20 cellular contexts compared by ENCODE assay signal in the genomic region with DNA sequence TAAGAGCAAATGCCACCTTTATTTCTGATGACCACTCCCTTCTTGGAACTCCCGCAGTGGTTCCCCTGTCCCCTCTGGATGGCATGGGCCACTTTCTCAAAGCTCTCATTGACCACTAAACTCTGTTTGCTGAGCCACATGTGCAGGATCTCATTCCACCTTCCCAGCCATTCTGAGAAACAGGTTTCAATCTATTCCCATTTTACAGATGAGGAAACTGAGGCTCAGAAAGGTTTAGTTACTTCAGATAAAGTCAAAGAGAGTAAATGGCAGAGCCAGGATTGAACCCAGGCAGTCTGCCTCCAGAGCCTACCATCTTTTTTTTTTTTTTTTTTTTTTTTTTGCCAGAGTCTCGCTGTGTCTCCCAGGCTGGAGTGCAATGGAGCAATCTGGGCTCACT. TPM values are rescaled to one million over a fixed set of nuclear protein-coding genes. Genes with fewer than 3 reads are reported as not detected.
A peak's percentile ranks its signal among the peaks of the same experiment; 100 is the strongest.
DNase-seq lines count a peak whose midpoint lies in the region; ATAC-seq, FAIRE-seq and TF ChIP-seq lines count a peak whose summit lies in the region.
"Had no signal": no experiment of that assay in that cellular context is flagged by ENCODE, and none has a peak within 500 bp of the region (broad histone marks: within the 10 kb centered on the region; RNA-seq: fewer than 3 reads in every experiment).

No MANE protein-coding gene starts in this region.

- H3K79me2 ChIP-seq in HepG2 (ENCODE audit: insufficient read depth, low read length): peaks cover 15% of the 10 kb centered on the region

- no peak overlapping the region for H3K27ac Mint-ChIP-seq in stimulated activated effector memory CD8-positive, alpha-beta T cell treated with anti-CD3 and anti-CD28 coated beads, Interleukin-12 subunit alpha, Interleukin-12 subunit beta, amount 100 ng/mL, for 72 hours
- H3K27ac Mint-ChIP-seq: B cell; CD4-positive, alpha-beta memory T cell had no signal

- H3K36me3 Mint-ChIP-seq in stimulated activated effector memory CD8-positive, alpha-beta T cell treated with anti-CD3 and anti-CD28 coated beads, Interleukin-12 subunit alpha, Interleukin-12 subunit beta, amount 100 ng/mL, for 72 hours: no peaks in the 10 kb centered on the region
- H3K36me3 Mint-ChIP-seq: CD4-positive, alpha-beta memory T cell had no signal

- TF ChIP-seq POLR2A in HepG2 (IDR thresholded peaks at IDR 0.05; ENCODE audit: insufficient read depth in 1 of 2, low read depth in 2 of 2, low read length in 2 of 2): no peak
- TF ChIP-seq POLR2A in prostate gland (IDR thresholded peaks at IDR 0.05): no peak
- TF ChIP-seq POLR2A in transverse colon (IDR thresholded peaks at IDR 0.05): no peak

- no peak overlapping the region for H2AFZ ChIP-seq in HepG2 (ENCODE audit: low read length)

- CTCF ChIA-PET in HepG2 (lab: Yijun Ruan, JAX; ENCODE audit: low intra/inter-chr PET ratio, low total read pairs): no interaction called here

- no peaks in the 10 kb centered on the region for H3K9me3 Mint-ChIP-seq in stimulated activated effector memory CD8-positive, alpha-beta T cell treated with anti-CD3 and anti-CD28 coated beads, Interleukin-12 subunit alpha, Interleukin-12 subunit beta, amount 100 ng/mL, for 72 hours
- H3K9me3 Mint-ChIP-seq: CD4-positive, alpha-beta memory T cell; HFFc6 had no signal

- H3K36me3 ChIP-seq in left ventricle myocardium inferior (no peaks in the 10 kb centered on the region), HepG2 (replicated peaks in 1 of 2; ENCODE audit: control insufficient read depth in 1 of 2, insufficient read depth in 2 of 2, low read length in 2 of 2) (peaks cover 42 to 67% of the 10 kb centered on the region in 2 experiments), prostate gland (no peaks in the 10 kb centered on the region), transverse colon (no peaks in the 10 kb centered on the region)
- H3K36me3 ChIP-seq: Peyer's patch had no signal

- no peak for FAIRE-seq in HepG2 (lab: Jason Lieb, UNC)

- no peaks in the 10 kb centered on the region for H3K9me3 ChIP-seq in left ventricle myocardium inferior (replicated peaks)
- H3K9me3 ChIP-seq in HepG2 (ENCODE audit: low read length): no peaks in the 10 kb centered on the region
- no peaks in the 10 kb centered on the region for H3K9me3 ChIP-seq in prostate gland
- no peaks in the 10 kb centered on the region for H3K9me3 ChIP-seq in transverse colon
- H3K9me3 ChIP-seq: Peyer's patch had no signal

- H3K9ac ChIP-seq in HepG2 (ENCODE audit: insufficient read depth, low read depth, low read length): no peak overlapping the region

- 89% methylated on average over 2 of the region's 2 CpGs for WGBS in HepG2 (ENCODE audit: low lambda C conversion rate)
- WGBS in prostate gland: 95% methylated on average over 2 of the region's 2 CpGs
- WGBS in transverse colon (ENCODE audit: low coverage in 1 of 2), 2 donors: 91% methylated on average over 2 of the region's 2 CpGs; no CpG with 5 or more reads in 1 of the 2 donors

- no peak overlapping the region for H3K4me3 Mint-ChIP-seq in stimulated activated effector memory CD8-positive, alpha-beta T cell treated with anti-CD3 and anti-CD28 coated beads, Interleukin-12 subunit alpha, Interleukin-12 subunit beta, amount 100 ng/mL, for 72 hours
- H3K4me3 Mint-ChIP-seq: B cell, HFFc6 had no signal

- TF ChIP-seq EP300 in HepG2 (IDR thresholded peaks at IDR 0.05; ENCODE audit: low read depth in 2 of 2, low read length in 2 of 2) (no peak), HepG2 (CRISPR knock-in tag; IDR thresholded peaks at IDR 0.05; ENCODE audit: borderline replicate concordance) (no peak), transverse colon (IDR thresholded peaks at IDR 0.05; ENCODE audit: low read depth) (no peak)

- H3K4me2 ChIP-seq in HepG2 (ENCODE audit: low read depth, low read length): no peak overlapping the region

- TF ChIP-seq RAD21 in HepG2 (CRISPR knock-in tag; IDR thresholded peaks at IDR 0.05): no peak

- no peak for TF ChIP-seq CTCF in left ventricle myocardium inferior (IDR thresholded peaks at IDR 0.05; ENCODE audit: borderline replicate concordance)
- TF ChIP-seq CTCF in HepG2 (CRISPR knock-in tag; IDR thresholded peaks at IDR 0.05): no peak
- TF ChIP-seq CTCF in prostate gland (IDR thresholded peaks at IDR 0.05): no peak
- TF ChIP-seq CTCF in transverse colon (IDR thresholded peaks at IDR 0.05): no peak

- H3K4me3 ChIP-seq in left ventricle myocardium inferior (no peak overlapping the region), HepG2 (replicated peaks in 1 of 3; ENCODE audit: insufficient read depth in 1 of 3, low read depth in 2 of 3, low read length in 3 of 3) (no peak overlapping the region), prostate gland (no peak overlapping the region), transverse colon (no peak overlapping the region)
- H3K4me3 ChIP-seq: Peyer's patch had no signal

- BruUV-seq in HepG2 (replicated peaks; lab: Mats Ljungman, UMichigan): no TSS peak

- DNase-seq in left ventricle myocardium inferior (no peak), Right ventricle myocardium inferior (ENCODE audit: missing footprints) (no peak), HepG2 (ENCODE audit: low spot score) (no peak), prostate gland (ENCODE audit: low spot score) (no peak), transverse colon (no peak), NCI-H2171 (lab: John Stamatoyannopoulos, UW) (no peak), NCI-H1694 (lab: John Stamatoyannopoulos, UW) (no peak)
- DNase-seq in stimulated activated effector memory CD8-positive, alpha-beta T cell treated with anti-CD3 and anti-CD28 coated beads, Interleukin-12 subunit alpha, Interleukin-12 subunit beta, amount 100 ng/mL, for 72 hours (ENCODE audit: low spot score in 2 of 2): no peak
- DNase-seq: CD4-positive, alpha-beta memory T cell; DMS153; GDM1; HFFc6; Karpas-422; NCI-H1048; NCI-H1436; NCI-H2029; NCI-H748 treated with DMSO at 0.1 percent for 48 hours; NK-92 treated with Interleukin-12 subunit alpha and Interleukin-12 subunit beta, amount 100 ng/mL, for 24 hours; Peyer's patch had no signal

- no peaks in the 10 kb centered on the region for H4K20me1 ChIP-seq in HepG2 (ENCODE audit: insufficient read depth, low read length)

- in situ Hi-C loops in HepG2 (cut with HindIII; ENCODE audit: extremely low pct_ligation_motif_present, low pct_unique_long_range_greater_than_20kb) (no loop called here), transverse colon (cut with MboI; ENCODE audit: low pct_ligation_motif_present in 1 of 4, low pct_unique_long_range_greater_than_20kb in 1 of 4, low sequenced_read_pairs in 3 of 4) (no loop called here)

- H3K4me1 ChIP-seq in left ventricle myocardium inferior (peaks cover 98% of the 10 kb centered on the region), HepG2 (ENCODE audit: insufficient read depth, low read length) (peaks cover 55% of the 10 kb centered on the region), prostate gland (replicated peaks) (no peaks in the 10 kb centered on the region), transverse colon (peaks cover 26 to 39% (median 27%) of the 10 kb centered on the region in 4 donors)

- no peaks in the 10 kb centered on the region for H3K4me1 Mint-ChIP-seq in stimulated activated effector memory CD8-positive, alpha-beta T cell treated with anti-CD3 and anti-CD28 coated beads, Interleukin-12 subunit alpha, Interleukin-12 subunit beta, amount 100 ng/mL, for 72 hours
- H3K4me1 Mint-ChIP-seq: B cell; CD4-positive, alpha-beta memory T cell had no signal

- H3K27ac ChIP-seq in left ventricle myocardium inferior (replicated peaks) (peak overlapping the region; percentile 82), HepG2 (ENCODE audit: extremely low read length, insufficient read depth, low read length) (no peak overlapping the region), prostate gland (peak overlapping the region; percentile 27 to 30), transverse colon (peak overlapping the region in 3 of 4 donors; percentile 17 to 41 (median 30))

- H3K27me3 ChIP-seq in left ventricle myocardium inferior (ENCODE audit: low read depth): no peaks in the 10 kb centered on the region
- no peaks in the 10 kb centered on the region for H3K27me3 ChIP-seq in HepG2 (ENCODE audit: control insufficient read depth in 1 of 2, insufficient read depth in 2 of 2, low read length in 2 of 2)
- H3K27me3 ChIP-seq in prostate gland (replicated peaks; ENCODE audit: insufficient read depth): no peaks in the 10 kb centered on the region
- H3K27me3 ChIP-seq in transverse colon: no peaks in the 10 kb centered on the region
- H3K27me3 ChIP-seq: Peyer's patch had no signal

- ATAC-seq in Right ventricle myocardium inferior (no peak), HepG2 (no peak)
- ATAC-seq in stimulated activated effector memory CD8-positive, alpha-beta T cell treated with anti-CD3 and anti-CD28 coated beads, Interleukin-12 subunit alpha, Interleukin-12 subunit beta, amount 100 ng/mL, for 72 hours: no peak

- intact Hi-C loops in left ventricle myocardium inferior (cut with micrococcal nuclease): no loop called here
- intact Hi-C loops in Right ventricle myocardium inferior (cut with DNase I): loop anchor here (2.0 kb wide), 1 partner anchor 27 kb away; no protein-coding TSS in a partner anchor
- intact Hi-C loops in HepG2 (cut with micrococcal nuclease; ENCODE audit: unreplicated experiment): no loop called here
- intact Hi-C loops in prostate gland (cut with DNase I): no loop called here
- intact Hi-C loops in transverse colon (cut with DNase I; ENCODE audit: low total_unique reads): no loop called here

- POLR2A ChIA-PET in HepG2 (lab: Yijun Ruan, JAX): no interaction called here

RNA-seq across cellular contexts. Expression of a gene that starts 24.2 kb away (rescaled TPM):
- total RNA-seq in left ventricle myocardium inferior (6.4 TPM), Right ventricle myocardium inferior (9.8 TPM), HepG2 (2016; rRNA removed; fragmentation: Illumina TruSeq; extraction: Trizol) (13.1 and 71.3 TPM in 2 replicates), prostate gland (10 to 100 TPM in 1 of 2 donors, 1 to 10 TPM in 1; 8.7 to 54.8 TPM), transverse colon (1 to 10 TPM; 2.1 to 9.0 (median 3.8) TPM)
- total RNA-seq in HepG2 (2016; cell fraction: cytosol; rRNA removed; fragmentation: Illumina TruSeq; extraction: Trizol; ENCODE audit: low read depth): 24.4 and 27.4 TPM in 2 replicates
- total RNA-seq in HepG2 (2016; cell fraction: insoluble cytoplasmic fraction; rRNA removed; fragmentation: Illumina TruSeq; extraction: Trizol): 11.3 and 76.4 TPM in 2 replicates
- 17.0 and 18.6 TPM in 2 replicates for total RNA-seq in HepG2 (2016; cell fraction: membrane; rRNA removed; fragmentation: Illumina TruSeq; extraction: Trizol)
- total RNA-seq in HepG2 (2016; cell fraction: nucleus; rRNA removed; fragmentation: Illumina TruSeq; extraction: Trizol): 127 and 145 TPM in 2 replicates
- 89.1 and 105 TPM in 2 replicates for polyA plus RNA-seq in HepG2 (2011; rRNA removed)
- polyA plus RNA-seq in HepG2 (2011; cell fraction: cytosol; rRNA removed): 8.5 and 16.4 TPM in 2 replicates
- 1,276 and 1,843 TPM in 2 replicates for polyA plus RNA-seq in HepG2 (2011; cell fraction: nucleus; rRNA removed)
- polyA plus RNA-seq in HepG2 (2012): 63.8 and 83.6 TPM in 2 replicates
- polyA plus RNA-seq in HepG2 (2016; cell fraction: cytosol; fragmentation: Illumina TruSeq; extraction: Trizol; ENCODE audit: low read depth): 2.0 and 2.7 TPM in 2 replicates
- 13.5 and 15.6 TPM in 2 replicates for polyA plus RNA-seq in HepG2 (2016; cell fraction: insoluble cytoplasmic fraction; fragmentation: Illumina TruSeq; extraction: Trizol; ENCODE audit: low read depth)
- polyA plus RNA-seq in HepG2 (2016; cell fraction: membrane; fragmentation: Illumina TruSeq; extraction: Trizol; ENCODE audit: low read depth): 4.3 and 4.5 TPM in 2 replicates
- 665 and 720 TPM in 2 replicates for polyA plus RNA-seq in HepG2 (2016; cell fraction: nucleus; fragmentation: Illumina TruSeq; extraction: Trizol; ENCODE audit: insufficient read depth, low read depth)
- polyA minus RNA-seq in HepG2 (2011; rRNA and poly(A)+ RNA removed; ENCODE audit: low replicate concordance): 11.6 and 59.4 TPM in 2 replicates
- polyA minus RNA-seq in HepG2 (2011; cell fraction: cytosol; rRNA and poly(A)+ RNA removed): 5.5 and 10.9 TPM in 2 replicates
- 155 and 169 TPM in 2 replicates for polyA minus RNA-seq in HepG2 (2011; cell fraction: nucleus; rRNA and poly(A)+ RNA removed)
- polyA plus RNA-seq: CD4-positive, alpha-beta memory T cell had no signal
